15 cellular contexts compared by ENCODE assay signal in genomic region chr3:23459915-23460546, GRCh38.
DNase-seq lines count a peak whose midpoint lies in the region; TF ChIP-seq lines count a peak whose summit lies in the region.
"Had no signal": no experiment of that assay in that cellular context is flagged by ENCODE, and none has a peak within 500 bp of the region (broad histone marks: within the 10 kb centered on the region; RNA-seq: fewer than 3 reads in every experiment).

No MANE protein-coding gene starts in this region.

- in situ Hi-C loops in G401 (cut with HindIII; ENCODE audit: low sequenced_read_pairs), result no loop called here

- no peaks in the 10 kb centered on the region for H3K27me3 Mint-ChIP-seq in chondrocyte (ENCODE audit: low read depth)
- H3K27me3 Mint-ChIP-seq: CD4-positive, alpha-beta memory T cell had no signal

- H3K36me3 ChIP-seq in right atrium auricular region, result no peaks in the 10 kb centered on the region

- H3K4me3 ChIP-seq in right atrium auricular region, result no peak overlapping the region
- H3K4me3 ChIP-seq: A549, BLaER1 had no signal

- H3K4me3 Mint-ChIP-seq in chondrocyte (ENCODE audit: unreplicated experiment), result no peak overlapping the region
- H3K4me3 Mint-ChIP-seq: CD4-positive, alpha-beta memory T cell had no signal

- TF ChIP-seq CTCF in chondrocyte (IDR thresholded peaks at IDR 0.05) (no peak), right atrium auricular region (IDR thresholded peaks at IDR 0.05) (no peak)

- H3K36me3 Mint-ChIP-seq in chondrocyte (ENCODE audit: low read depth), result peaks cover 1% of the 10 kb centered on the region
- H3K36me3 Mint-ChIP-seq: CD4-positive, alpha-beta memory T cell had no signal

- peak overlapping the region; percentile 38 for H3K27ac Mint-ChIP-seq in chondrocyte (ENCODE audit: unreplicated experiment)
- H3K27ac Mint-ChIP-seq: CD4-positive, alpha-beta memory T cell had no signal

- H3K4me1 Mint-ChIP-seq in chondrocyte (ENCODE audit: low read depth), result peaks cover 44% of the 10 kb centered on the region
- H3K4me1 Mint-ChIP-seq: CD4-positive, alpha-beta memory T cell had no signal

- peaks cover 0 to 15% of the 10 kb centered on the region in 2 donors for H3K4me1 ChIP-seq in right atrium auricular region
- H3K4me1 ChIP-seq: BLaER1 had no signal

- H3K27ac ChIP-seq in right atrium auricular region, result peak overlapping the region; percentile 14 to 20
- H3K27ac ChIP-seq in caudate nucleus (ENCODE audit: low read depth, low read length), result no peak overlapping the region
- H3K27ac ChIP-seq: A549, BLaER1, KMS-11 had no signal

- H3K9me3 Mint-ChIP-seq in chondrocyte (ENCODE audit: low read depth), result peaks cover 4% of the 10 kb centered on the region

- H3K9me3 ChIP-seq in right atrium auricular region, result no peaks in the 10 kb centered on the region
- H3K9me3 ChIP-seq: A549 had no signal

- DNase-seq in G401 (ENCODE audit: low spot score), result peak; percentile 45
- peak; percentile 27 for DNase-seq in RPMI7951 (ENCODE audit: low read depth)
- DNase-seq in chondrocyte (ENCODE audit: low spot score), result no peak
- DNase-seq in right atrium auricular region (ENCODE audit: low spot score), result no peak
- DNase-seq in caudate nucleus (lab: John Stamatoyannopoulos, UW), result no peak
- no peak for DNase-seq in NCI-H524 (lab: John Stamatoyannopoulos, UW)
- DNase-seq in NCI-H146 treated with DMSO at 0.1 percent for 48 hours (lab: John Stamatoyannopoulos, UW; ENCODE audit: unreplicated experiment), result no peak
- no peak for DNase-seq in activated CD4-positive, alpha-beta T cell treated with anti-CD3 and anti-CD28 coated beads for 4 hours
- DNase-seq: CD4-positive, alpha-beta memory T cell; NCI-H1930; NCI-H345; NCI-H526 treated with DMSO at 0.1 percent for 48 hours had no signal

- H3K27me3 ChIP-seq in right atrium auricular region, result no peaks in the 10 kb centered on the region
- H3K27me3 ChIP-seq: BLaER1 had no signal

Comparison
In these comparisons a context has a peak if more than half of its experiments do, and no peak if none do; other contexts are left out.
1. DNase-seq: peak in G401 (single experiment) and RPMI7951 (single experiment); none in chondrocyte (single experiment), right atrium auricular region (single experiment), caudate nucleus (0 of 61), NCI-H524 (0 of 2), NCI-H146 treated with DMSO at 0.1 percent for 48 hours (single experiment) and activated CD4-positive, alpha-beta T cell treated with anti-CD3 and anti-CD28 coated beads for 4 hours (0 of 2).